ENCODE assay signal across 30 cellular contexts in the genomic region with DNA sequence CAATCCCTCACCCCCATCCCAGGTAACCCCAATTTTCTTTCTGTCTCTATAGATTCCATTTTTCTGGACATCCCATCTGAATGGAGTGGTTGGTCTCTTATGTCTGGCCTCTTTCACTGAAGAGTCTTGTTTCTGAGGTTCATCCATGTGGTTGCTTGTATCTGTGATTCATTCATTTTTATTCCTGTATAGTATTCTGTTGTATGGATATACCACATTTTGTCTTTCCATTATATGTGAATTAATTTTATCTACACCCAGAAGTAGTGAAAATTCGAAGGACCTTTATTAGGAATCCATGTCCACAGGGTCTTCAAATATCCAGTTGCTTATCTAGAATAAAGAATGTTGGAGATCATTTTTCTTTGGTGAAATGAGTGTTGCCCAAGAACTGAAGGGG.
"Had no signal": no experiment of that assay in that cellular context is flagged by ENCODE, and none has a peak within 500 bp of the region (broad histone marks: within the 10 kb centered on the region; RNA-seq: fewer than 3 reads in every experiment).

No MANE protein-coding gene starts in this region.

- DNase-seq: activated effector memory CD4-positive, alpha-beta T cell treated with anti-CD3 and anti-CD28 coated beads, Interleukin-2, amount 50 U/mL, for 16 hours; activated effector memory CD4-positive, alpha-beta T cell treated with Interleukin-2 at 50 U/mL for 16 hours; activated gamma-delta T cell; activated gamma-delta T cell treated with Interleukin-2 at 50 U/mL for 16 hours; activated naive CD4-positive, alpha-beta T cell; activated naive CD4-positive, alpha-beta T cell treated with anti-CD3 and anti-CD28 coated beads for 36 hours; activated naive CD4-positive, alpha-beta T cell treated with anti-CD3 and anti-CD28 coated beads, Interleukin-2, amount 10 ng/mL, durations not matched to agents 7 days and 5 days; activated naive CD4-positive, alpha-beta T cell treated with anti-CD3 and anti-CD28 coated beads, Interleukin-2, amount 50 U/mL, for 16 hours; activated naive CD4-positive, alpha-beta T cell treated with Interleukin-2 at 50 U/mL for 16 hours; activated naive CD8-positive, alpha-beta T cell treated with anti-CD3 and anti-CD28 coated beads for 36 hours; activated naive CD8-positive, alpha-beta T cell treated with anti-CD3 and anti-CD28 coated beads, Interleukin-2, amount 10 ng/mL, durations not matched to agents 7 days and 5 days; activated naive CD8-positive, alpha-beta T cell treated with anti-CD3 and anti-CD28 coated beads, Interleukin-2, amount 50 U/mL, for 24 hours; activated T-cell treated with anti-CD3 and anti-CD28 coated beads, Interleukin-2, amount 50 U/mL, for 4 hours; activated T-cell treated with anti-CD3 and anti-CD28 coated beads, Interleukin-2, amount 50 U/mL, for 48 hours; activated T-cell treated with anti-CD3 and anti-CD28 coated beads, Interleukin-2, amount 50 U/mL, for 72 hours; adrenal gland; amniotic stem cell; amygdala; anterior cingulate cortex; aorta; body of pancreas; brain microvascular endothelial cell; caudate nucleus; central memory CD4-positive, alpha-beta T cell; cerebellar nuclear complex had no signal

- ATAC-seq: activated naive CD4-positive, alpha-beta T cell treated with anti-CD3 and anti-CD28 coated beads, Interleukin-2, amount 50 U/mL, for 72 hours; activated naive CD8-positive, alpha-beta T cell treated with anti-CD3 and anti-CD28 coated beads, Interleukin-2, amount 50 U/mL, for 24 hours; activated T-cell treated with anti-CD3 and anti-CD28 coated beads, Interleukin-2, amount 50 U/mL, for 4 hours; activated T-cell treated with anti-CD3 and anti-CD28 coated beads, Interleukin-2, amount 50 U/mL, for 72 hours; activated T-helper 17 cell treated with anti-CD3 and anti-CD28 coated beads, Interleukin-2, amount 50 U/mL, for 72 hours; body of pancreas had no signal

- H3K36me3 ChIP-seq: adrenal gland, ascending aorta, brain microvascular endothelial cell, breast epithelium, cardiac muscle cell had no signal

- H3K27me3 ChIP-seq: adrenal gland, ascending aorta, body of pancreas, brain microvascular endothelial cell, breast epithelium, cardiac muscle cell had no signal

- H3K9me3 ChIP-seq: adrenal gland, ascending aorta, body of pancreas, breast epithelium had no signal

- H3K27ac ChIP-seq: adrenal gland, ascending aorta, body of pancreas, brain microvascular endothelial cell, breast epithelium, cardiac muscle cell had no signal

- H3K4me1 ChIP-seq: adrenal gland, ascending aorta, breast epithelium had no signal

- H3K4me3 ChIP-seq: adrenal gland, ascending aorta, body of pancreas, breast epithelium, cardiac muscle cell had no signal
